In the genomic region with DNA sequence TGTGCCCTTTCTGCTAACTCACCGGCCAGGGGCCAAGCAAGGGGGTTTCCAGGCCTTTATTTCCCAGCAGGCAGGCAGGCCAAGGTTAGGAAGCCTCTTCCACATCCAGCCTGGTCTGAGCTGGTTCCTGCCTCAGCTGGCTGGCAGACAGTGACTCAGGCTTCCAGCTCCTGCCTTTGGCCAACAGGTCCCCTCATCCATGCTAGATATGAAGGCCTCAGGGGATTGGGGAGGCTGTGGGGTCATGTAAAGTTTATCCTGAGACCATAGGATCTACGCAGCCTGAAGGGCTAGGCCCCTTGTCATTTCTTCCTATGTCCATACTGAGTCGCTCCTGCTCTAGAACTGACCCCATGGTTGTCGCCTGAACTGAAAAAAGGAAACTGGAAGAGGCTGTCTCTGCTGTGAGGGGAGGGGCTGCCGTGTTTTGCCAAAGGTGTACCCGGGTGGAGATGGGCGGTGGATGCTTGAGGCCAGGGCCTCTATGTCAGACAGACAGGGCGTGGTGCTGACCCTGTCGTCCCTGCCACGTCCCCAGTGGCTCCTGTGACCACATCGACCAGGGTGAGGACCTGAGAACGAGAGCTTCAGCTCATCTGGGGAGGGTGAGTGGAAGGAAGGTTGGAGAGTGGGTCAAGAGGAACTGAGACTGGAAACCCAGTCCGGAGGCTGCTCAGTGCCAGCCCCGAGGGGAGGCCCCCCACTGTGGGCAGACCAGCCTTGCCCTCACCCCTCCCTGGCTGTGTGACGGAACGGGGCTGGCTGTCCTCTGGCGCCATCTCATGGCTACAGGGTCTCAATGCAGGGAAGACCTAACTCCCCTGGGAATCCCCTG, we compare ENCODE assay signal across 8 cellular contexts. TPM values are rescaled to one million over a fixed set of nuclear protein-coding genes. Genes with fewer than 3 reads are reported as not detected.
A peak's percentile ranks its signal among the peaks of the same experiment; 100 is the strongest.
DNase-seq lines count a peak whose midpoint lies in the region; ATAC-seq and TF ChIP-seq lines count a peak whose summit lies in the region.

No MANE protein-coding gene starts in this region.

- H3K9me3 ChIP-seq in lung (ENCODE audit: control insufficient read depth in 2 of 2, insufficient read depth in 1 of 2, low read length in 1 of 2) = no peaks in the 10 kb centered on the region

- peaks cover 5% of the 10 kb centered on the region for H3K27me3 Mint-ChIP-seq in activated CD4-positive, alpha-beta T cell treated with anti-CD3 and anti-CD28 coated beads, Interleukin-2, amount 10 ng/mL, durations not matched to agents 7 days and 5 days

- H3K27ac Mint-ChIP-seq in activated CD4-positive, alpha-beta T cell treated with anti-CD3 and anti-CD28 coated beads, Interleukin-2, amount 10 ng/mL, durations not matched to agents 7 days and 5 days = no peak overlapping the region

- POLR2A ChIA-PET in activated CD4-positive, alpha-beta T cell treated with anti-CD3 and anti-CD28 coated beads, Interleukin-2, amount 10 ng/mL, durations not matched to agents 7 days and 5 days (lab: Charles Lee) = no interaction called here

- no peaks in the 10 kb centered on the region for H3K36me3 ChIP-seq in lung (ENCODE audit: control insufficient read depth in 2 of 2, insufficient read depth in 2 of 2, low read length in 2 of 2)

- no peaks in the 10 kb centered on the region for H3K9me3 Mint-ChIP-seq in activated CD4-positive, alpha-beta T cell treated with anti-CD3 and anti-CD28 coated beads, Interleukin-2, amount 10 ng/mL, durations not matched to agents 7 days and 5 days

- peak overlapping the region; percentile 22 to 74 for H3K27ac ChIP-seq in lung (ENCODE audit: low read depth in 1 of 2, low read length in 1 of 2)

- no peak overlapping the region for H3K4me3 ChIP-seq in AG10803 (ENCODE audit: low read length)
- H3K4me3 ChIP-seq in lung = no peak overlapping the region

- H3K4me1 Mint-ChIP-seq in activated CD4-positive, alpha-beta T cell treated with anti-CD3 and anti-CD28 coated beads, Interleukin-2, amount 10 ng/mL, durations not matched to agents 7 days and 5 days = peaks cover 18% of the 10 kb centered on the region

- H3K27me3 ChIP-seq in lung (ENCODE audit: control insufficient read depth, insufficient read depth) = no peaks in the 10 kb centered on the region

- no peaks in the 10 kb centered on the region for H3K36me3 Mint-ChIP-seq in activated CD4-positive, alpha-beta T cell treated with anti-CD3 and anti-CD28 coated beads, Interleukin-2, amount 10 ng/mL, durations not matched to agents 7 days and 5 days (ENCODE audit: low read depth)

- peak; percentile 67 for DNase-seq in AG10803 (ENCODE audit: low read depth)
- peak; percentile 62 for DNase-seq in NCI-H2227 treated with DMSO at 0.1 percent for 48 hours (lab: John Stamatoyannopoulos, UW)
- peak; percentile 51 for DNase-seq in activated CD4-positive, alpha-beta T cell treated with anti-CD3 and anti-CD28 coated beads, Interleukin-2, amount 10 ng/mL, durations not matched to agents 7 days and 5 days
- DNase-seq in effector CD8-positive, alpha-beta T cell (lab: John Stamatoyannopoulos, UW) = peak; percentile 33
- peak; percentile 77 for DNase-seq in lung (ENCODE audit: low spot score)
- peak; percentile 72 for DNase-seq in stimulated activated CD8-positive, alpha-beta memory T cell treated with anti-CD3 and anti-CD28 coated beads, Interleukin-4, amount 100 ng/mL, for 48 hours

- CTCF ChIA-PET in activated CD4-positive, alpha-beta T cell treated with anti-CD3 and anti-CD28 coated beads, Interleukin-2, amount 10 ng/mL, durations not matched to agents 7 days and 5 days (lab: Charles Lee) = interaction anchor here (0.6 to 2.6 kb wide), 11 partner anchors 9 to 1052 kb away, joined by 3 to 10 read pairs (median 4); a partner anchor contains a TSS

- TF ChIP-seq CTCF in AG10803 (conservative IDR thresholded peaks at IDR 0.05; ENCODE audit: low read length) = peak; percentile 99
- TF ChIP-seq CTCF in lung (IDR thresholded peaks at IDR 0.05; ENCODE audit: control extremely low read depth, extremely low read depth) = peak; percentile 83

- ATAC-seq in GM18520 (IDR thresholded peaks at IDR 0.05; ENCODE audit: unreplicated experiment) (peak; percentile 75), HG03095 (IDR thresholded peaks at IDR 0.05; ENCODE audit: unreplicated experiment) (peak; percentile 61), lung (ENCODE audit: insufficient read depth, low FRiP score) (peak; percentile 88)

- 14 to 15% methylated on average over 17 of the region's 17 CpGs for WGBS in lung, 2 donors

- peaks cover 0 to 9% of the 10 kb centered on the region in 2 donors for H3K4me1 ChIP-seq in lung (ENCODE audit: control insufficient read depth in 2 of 2, insufficient read depth in 2 of 2, low read length in 2 of 2)

- no peak overlapping the region for H3K4me3 Mint-ChIP-seq in activated CD4-positive, alpha-beta T cell treated with anti-CD3 and anti-CD28 coated beads, Interleukin-2, amount 10 ng/mL, durations not matched to agents 7 days and 5 days

RNA-seq across cellular contexts. Expression of a gene that starts 17.0 kb away (rescaled TPM):
- total RNA-seq in activated CD4-positive, alpha-beta T cell treated with anti-CD3 and anti-CD28 coated beads, Interleukin-2, amount 10 ng/mL, durations not matched to agents 7 days and 5 days = not detected
- total RNA-seq in lung = 1 to 10 TPM; 3.1 to 4.2 TPM
- 10 to 100 TPM in 1 of 2 donors, 1 to 10 TPM in 1; 3.0 to 13.0 TPM for polyA plus RNA-seq in lung

RNA-seq across cellular contexts. Expression of a gene that starts 19.0 kb away (rescaled TPM):
- not detected for total RNA-seq in activated CD4-positive, alpha-beta T cell treated with anti-CD3 and anti-CD28 coated beads, Interleukin-2, amount 10 ng/mL, durations not matched to agents 7 days and 5 days
- 10 to 100 TPM; 67.6 to 74.6 TPM for total RNA-seq in lung
- polyA plus RNA-seq in lung = 10 to 100 TPM; 27.9 to 39.4 TPM

Comparison
In these comparisons a context has a peak if more than half of its experiments do, and no peak if none do; other contexts are left out.
1. RNA of a gene that starts 17.0 kb away (total RNA-seq): 3.1 to 4.2 TPM in lung; not detected in activated CD4-positive, alpha-beta T cell treated with anti-CD3 and anti-CD28 coated beads, Interleukin-2, amount 10 ng/mL, durations not matched to agents 7 days and 5 days; every median in the first group is over 4 times any median in the second.
2. RNA of a gene that starts 19.0 kb away (total RNA-seq): 67.6 to 74.6 TPM in lung; not detected in activated CD4-positive, alpha-beta T cell treated with anti-CD3 and anti-CD28 coated beads, Interleukin-2, amount 10 ng/mL, durations not matched to agents 7 days and 5 days; every median in the first group is over 10 times any median in the second.
3. Peak in every context shown above with its lines, with median percentiles within 50 percentile points of each other: DNase-seq and ATAC-seq.